ENCODE assay signal across 17 cellular contexts in the genomic region with DNA sequence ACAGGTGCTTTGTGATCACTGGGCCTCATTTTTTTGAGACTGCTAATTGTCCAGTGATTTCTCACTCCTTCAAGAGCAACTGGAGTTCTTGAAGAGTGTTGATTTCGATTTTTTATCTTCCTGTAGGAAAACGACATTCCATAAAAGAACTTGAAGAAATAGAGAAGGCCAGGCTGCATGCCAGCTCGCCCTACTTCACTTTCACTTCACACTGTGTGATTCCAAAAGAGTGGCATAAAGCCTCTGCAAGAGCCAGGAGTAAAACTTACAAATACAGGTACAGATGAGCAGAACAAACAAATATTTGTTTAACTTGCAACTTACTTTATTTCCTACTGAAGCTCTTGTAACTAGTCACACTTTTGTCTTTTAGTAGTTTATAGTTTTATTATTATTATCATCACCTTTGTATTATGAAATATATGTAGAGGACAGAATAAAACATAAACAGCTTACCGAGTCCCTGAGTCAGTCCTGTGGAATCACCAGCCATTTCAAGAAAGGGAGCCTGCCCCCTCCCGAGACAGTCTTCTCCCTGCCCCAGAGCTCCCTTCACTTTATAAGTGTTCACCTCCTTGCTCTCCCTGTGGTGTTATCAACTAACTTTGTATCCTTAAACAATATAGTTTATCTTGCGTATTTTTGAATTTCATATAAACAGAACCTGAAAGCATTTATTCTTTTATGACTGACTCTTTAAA.
"Had no signal": no experiment of that assay in that cellular context is flagged by ENCODE, and none has a peak within 500 bp of the region (broad histone marks: within the 10 kb centered on the region; RNA-seq: fewer than 3 reads in every experiment).

No MANE protein-coding gene starts in this region.

- ATAC-seq: activated T-helper 17 cell treated with anti-CD3 and anti-CD28 coated beads, Interleukin-2, amount 50 U/mL, for 72 hours; left cardiac atrium had no signal

- H3K27ac ChIP-seq: brain microvascular endothelial cell had no signal

- H3K4me3 Mint-ChIP-seq: activated CD4-positive, alpha-beta T cell treated with anti-CD3 and anti-CD28 coated beads, Interleukin-2, amount 10 ng/mL, durations not matched to agents 7 days and 5 days; activated naive CD4-positive, alpha-beta T cell treated with anti-CD3 and anti-CD28 coated beads, Interleukin-2, amount 50 U/mL, for 24 hours; activated T-helper 17 cell treated with anti-CD3 and anti-CD28 coated beads, Interleukin-2, amount 50 U/mL, for 72 hours; endodermal cell; immature natural killer cell; nephron had no signal

- H3K27me3 ChIP-seq: brain microvascular endothelial cell had no signal

- H3K9me3 Mint-ChIP-seq: activated CD4-positive, alpha-beta T cell treated with anti-CD3 and anti-CD28 coated beads, Interleukin-2, amount 10 ng/mL, durations not matched to agents 7 days and 5 days; activated T-helper 17 cell treated with anti-CD3 and anti-CD28 coated beads, Interleukin-2, amount 50 U/mL, for 72 hours; immature natural killer cell had no signal

- H3K36me3 ChIP-seq: brain microvascular endothelial cell had no signal

- DNase-seq: activated CD4-positive, alpha-beta T cell treated with anti-CD3 and anti-CD28 coated beads, Interleukin-2, amount 10 ng/mL, durations not matched to agents 7 days and 5 days; activated CD4-positive, CD25-positive, alpha-beta regulatory T cell; activated CD8-positive, alpha-beta memory T cell treated with anti-CD3 and anti-CD28 coated beads for 24 hours; amygdala; brain microvascular endothelial cell; endodermal cell; erythroblast; glutamatergic neuron; immature natural killer cell; left cardiac atrium; mesendoderm; stimulated activated CD4-positive, alpha-beta T cell treated with anti-CD3 and anti-CD28 coated beads, Interleukin-12 subunit alpha, Interleukin-12 subunit beta, amount 100 ng/mL, for 4 hours; stimulated activated naive CD4-positive, alpha-beta T cell treated with Interleukin-2 at 50 U/mL for 16 hours; T-helper 2 cell had no signal

- H3K27ac Mint-ChIP-seq: activated CD4-positive, alpha-beta T cell treated with anti-CD3 and anti-CD28 coated beads, Interleukin-2, amount 10 ng/mL, durations not matched to agents 7 days and 5 days; activated naive CD4-positive, alpha-beta T cell treated with anti-CD3 and anti-CD28 coated beads, Interleukin-2, amount 50 U/mL, for 24 hours; activated T-helper 17 cell treated with anti-CD3 and anti-CD28 coated beads, Interleukin-2, amount 50 U/mL, for 72 hours; endodermal cell; immature natural killer cell had no signal

- H3K4me1 Mint-ChIP-seq: activated CD4-positive, alpha-beta T cell treated with anti-CD3 and anti-CD28 coated beads, Interleukin-2, amount 10 ng/mL, durations not matched to agents 7 days and 5 days; activated naive CD4-positive, alpha-beta T cell treated with anti-CD3 and anti-CD28 coated beads, Interleukin-2, amount 50 U/mL, for 24 hours; activated T-helper 17 cell treated with anti-CD3 and anti-CD28 coated beads, Interleukin-2, amount 50 U/mL, for 72 hours; endodermal cell; immature natural killer cell had no signal

- H3K27me3 Mint-ChIP-seq: activated naive CD4-positive, alpha-beta T cell treated with anti-CD3 and anti-CD28 coated beads, Interleukin-2, amount 50 U/mL, for 24 hours; activated T-helper 17 cell treated with anti-CD3 and anti-CD28 coated beads, Interleukin-2, amount 50 U/mL, for 72 hours had no signal
